ENCODE assay signal across 1 cellular context in the genomic region with DNA sequence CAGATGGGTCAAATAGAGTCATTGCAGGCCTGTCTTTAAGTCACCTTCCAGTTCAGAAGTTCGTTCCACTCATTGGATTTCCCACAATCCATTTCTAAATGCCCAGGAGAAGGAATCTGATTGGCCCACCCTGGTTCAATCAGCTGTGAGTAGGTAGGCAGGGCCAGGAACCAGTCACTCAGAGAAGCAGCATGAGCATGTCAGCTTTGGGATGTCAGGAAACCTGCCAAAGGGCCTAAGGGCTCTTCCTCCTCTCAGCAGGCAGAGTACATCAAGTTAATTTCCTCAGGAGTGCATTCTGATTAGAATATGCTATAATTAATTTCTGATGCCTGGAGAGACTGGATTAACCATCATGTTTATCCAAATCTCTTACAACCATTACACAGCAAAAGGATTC.
TF ChIP-seq lines count a peak whose summit lies in the region.

No MANE protein-coding gene starts in this region.

TF ChIP-seq in GM23338, 12 proteins besides CTCF, POLR2A, EP300 and RAD21 (continued from another document):
- TF ChIP-seq, protein P1, sequence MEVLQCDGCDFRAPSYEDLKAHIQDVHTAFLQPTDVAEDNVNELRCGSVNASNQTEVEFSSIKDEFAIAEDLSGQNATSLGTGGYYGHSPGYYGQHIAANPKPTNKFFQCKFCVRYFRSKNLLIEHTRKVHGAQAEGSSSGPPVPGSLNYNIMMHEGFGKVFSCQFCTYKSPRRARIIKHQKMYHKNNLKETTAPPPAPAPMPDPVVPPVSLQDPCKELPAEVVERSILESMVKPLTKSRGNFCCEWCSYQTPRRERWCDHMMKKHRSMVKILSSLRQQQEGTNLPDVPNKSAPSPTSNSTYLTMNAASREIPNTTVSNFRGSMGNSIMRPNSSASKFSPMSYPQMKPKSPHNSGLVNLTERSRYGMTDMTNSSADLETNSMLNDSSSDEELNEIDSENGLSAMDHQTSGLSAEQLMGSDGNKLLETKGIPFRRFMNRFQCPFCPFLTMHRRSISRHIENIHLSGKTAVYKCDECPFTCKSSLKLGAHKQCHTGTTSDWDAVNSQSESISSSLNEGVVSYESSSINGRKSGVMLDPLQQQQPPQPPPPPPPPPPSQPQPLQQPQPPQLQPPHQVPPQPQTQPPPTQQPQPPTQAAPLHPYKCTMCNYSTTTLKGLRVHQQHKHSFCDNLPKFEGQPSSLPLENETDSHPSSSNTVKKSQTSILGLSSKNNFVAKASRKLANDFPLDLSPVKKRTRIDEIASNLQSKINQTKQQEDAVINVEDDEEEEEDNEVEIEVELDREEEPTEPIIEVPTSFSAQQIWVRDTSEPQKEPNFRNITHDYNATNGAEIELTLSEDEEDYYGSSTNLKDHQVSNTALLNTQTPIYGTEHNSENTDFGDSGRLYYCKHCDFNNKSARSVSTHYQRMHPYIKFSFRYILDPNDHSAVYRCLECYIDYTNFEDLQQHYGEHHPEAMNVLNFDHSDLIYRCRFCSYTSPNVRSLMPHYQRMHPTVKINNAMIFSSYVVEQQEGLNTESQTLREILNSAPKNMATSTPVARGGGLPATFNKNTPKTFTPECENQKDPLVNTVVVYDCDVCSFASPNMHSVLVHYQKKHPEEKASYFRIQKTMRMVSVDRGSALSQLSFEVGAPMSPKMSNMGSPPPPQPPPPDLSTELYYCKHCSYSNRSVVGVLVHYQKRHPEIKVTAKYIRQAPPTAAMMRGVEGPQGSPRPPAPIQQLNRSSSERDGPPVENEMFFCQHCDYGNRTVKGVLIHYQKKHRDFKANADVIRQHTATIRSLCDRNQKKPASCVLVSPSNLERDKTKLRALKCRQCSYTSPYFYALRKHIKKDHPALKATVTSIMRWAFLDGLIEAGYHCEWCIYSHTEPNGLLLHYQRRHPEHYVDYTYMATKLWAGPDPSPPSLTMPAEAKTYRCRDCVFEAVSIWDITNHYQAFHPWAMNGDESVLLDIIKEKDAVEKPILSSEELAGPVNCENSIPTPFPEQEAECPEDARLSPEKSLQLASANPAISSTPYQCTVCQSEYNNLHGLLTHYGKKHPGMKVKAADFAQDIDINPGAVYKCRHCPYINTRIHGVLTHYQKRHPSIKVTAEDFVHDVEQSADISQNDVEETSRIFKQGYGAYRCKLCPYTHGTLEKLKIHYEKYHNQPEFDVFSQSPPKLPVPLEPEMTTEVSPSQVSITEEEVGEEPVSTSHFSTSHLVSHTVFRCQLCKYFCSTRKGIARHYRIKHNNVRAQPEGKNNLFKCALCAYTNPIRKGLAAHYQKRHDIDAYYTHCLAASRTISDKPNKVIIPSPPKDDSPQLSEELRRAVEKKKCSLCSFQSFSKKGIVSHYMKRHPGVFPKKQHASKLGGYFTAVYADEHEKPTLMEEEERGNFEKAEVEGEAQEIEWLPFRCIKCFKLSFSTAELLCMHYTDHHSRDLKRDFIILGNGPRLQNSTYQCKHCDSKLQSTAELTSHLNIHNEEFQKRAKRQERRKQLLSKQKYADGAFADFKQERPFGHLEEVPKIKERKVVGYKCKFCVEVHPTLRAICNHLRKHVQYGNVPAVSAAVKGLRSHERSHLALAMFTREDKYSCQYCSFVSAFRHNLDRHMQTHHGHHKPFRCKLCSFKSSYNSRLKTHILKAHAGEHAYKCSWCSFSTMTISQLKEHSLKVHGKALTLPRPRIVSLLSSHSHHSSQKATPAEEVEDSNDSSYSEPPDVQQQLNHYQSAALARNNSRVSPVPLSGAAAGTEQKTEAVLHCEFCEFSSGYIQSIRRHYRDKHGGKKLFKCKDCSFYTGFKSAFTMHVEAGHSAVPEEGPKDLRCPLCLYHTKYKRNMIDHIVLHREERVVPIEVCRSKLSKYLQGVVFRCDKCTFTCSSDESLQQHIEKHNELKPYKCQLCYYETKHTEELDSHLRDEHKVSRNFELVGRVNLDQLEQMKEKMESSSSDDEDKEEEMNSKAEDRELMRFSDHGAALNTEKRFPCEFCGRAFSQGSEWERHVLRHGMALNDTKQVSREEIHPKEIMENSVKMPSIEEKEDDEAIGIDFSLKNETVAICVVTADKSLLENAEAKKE (CRISPR knock-in tag; IDR thresholded peaks at IDR 0.05), result no peak
- TF ChIP-seq ZNF114 (CRISPR knock-in tag; IDR thresholded peaks at IDR 0.05) (no peak), STAT1 (IDR thresholded peaks at IDR 0.05; ENCODE audit: unreplicated experiment) (no peak), EZH2phosphoT487 (IDR thresholded peaks at IDR 0.05; ENCODE audit: unreplicated experiment) (no peak), POLR2AphosphoS5 (IDR thresholded peaks at IDR 0.05; ENCODE audit: low read depth) (no peak), NANOG (IDR thresholded peaks at IDR 0.05; ENCODE audit: borderline replicate concordance) (no peak)
- TF ChIP-seq, protein P2, sequence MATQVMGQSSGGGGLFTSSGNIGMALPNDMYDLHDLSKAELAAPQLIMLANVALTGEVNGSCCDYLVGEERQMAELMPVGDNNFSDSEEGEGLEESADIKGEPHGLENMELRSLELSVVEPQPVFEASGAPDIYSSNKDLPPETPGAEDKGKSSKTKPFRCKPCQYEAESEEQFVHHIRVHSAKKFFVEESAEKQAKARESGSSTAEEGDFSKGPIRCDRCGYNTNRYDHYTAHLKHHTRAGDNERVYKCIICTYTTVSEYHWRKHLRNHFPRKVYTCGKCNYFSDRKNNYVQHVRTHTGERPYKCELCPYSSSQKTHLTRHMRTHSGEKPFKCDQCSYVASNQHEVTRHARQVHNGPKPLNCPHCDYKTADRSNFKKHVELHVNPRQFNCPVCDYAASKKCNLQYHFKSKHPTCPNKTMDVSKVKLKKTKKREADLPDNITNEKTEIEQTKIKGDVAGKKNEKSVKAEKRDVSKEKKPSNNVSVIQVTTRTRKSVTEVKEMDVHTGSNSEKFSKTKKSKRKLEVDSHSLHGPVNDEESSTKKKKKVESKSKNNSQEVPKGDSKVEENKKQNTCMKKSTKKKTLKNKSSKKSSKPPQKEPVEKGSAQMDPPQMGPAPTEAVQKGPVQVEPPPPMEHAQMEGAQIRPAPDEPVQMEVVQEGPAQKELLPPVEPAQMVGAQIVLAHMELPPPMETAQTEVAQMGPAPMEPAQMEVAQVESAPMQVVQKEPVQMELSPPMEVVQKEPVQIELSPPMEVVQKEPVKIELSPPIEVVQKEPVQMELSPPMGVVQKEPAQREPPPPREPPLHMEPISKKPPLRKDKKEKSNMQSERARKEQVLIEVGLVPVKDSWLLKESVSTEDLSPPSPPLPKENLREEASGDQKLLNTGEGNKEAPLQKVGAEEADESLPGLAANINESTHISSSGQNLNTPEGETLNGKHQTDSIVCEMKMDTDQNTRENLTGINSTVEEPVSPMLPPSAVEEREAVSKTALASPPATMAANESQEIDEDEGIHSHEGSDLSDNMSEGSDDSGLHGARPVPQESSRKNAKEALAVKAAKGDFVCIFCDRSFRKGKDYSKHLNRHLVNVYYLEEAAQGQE (IDR thresholded peaks at IDR 0.05; ENCODE audit: unreplicated experiment), result no peak
- TF ChIP-seq, protein P3, sequence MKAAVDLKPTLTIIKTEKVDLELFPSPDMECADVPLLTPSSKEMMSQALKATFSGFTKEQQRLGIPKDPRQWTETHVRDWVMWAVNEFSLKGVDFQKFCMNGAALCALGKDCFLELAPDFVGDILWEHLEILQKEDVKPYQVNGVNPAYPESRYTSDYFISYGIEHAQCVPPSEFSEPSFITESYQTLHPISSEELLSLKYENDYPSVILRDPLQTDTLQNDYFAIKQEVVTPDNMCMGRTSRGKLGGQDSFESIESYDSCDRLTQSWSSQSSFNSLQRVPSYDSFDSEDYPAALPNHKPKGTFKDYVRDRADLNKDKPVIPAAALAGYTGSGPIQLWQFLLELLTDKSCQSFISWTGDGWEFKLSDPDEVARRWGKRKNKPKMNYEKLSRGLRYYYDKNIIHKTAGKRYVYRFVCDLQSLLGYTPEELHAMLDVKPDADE (IDR thresholded peaks at IDR 0.05), result no peak
TF ChIP-seq in GM23338: peak in this region for 0.
